In the genomic region with DNA sequence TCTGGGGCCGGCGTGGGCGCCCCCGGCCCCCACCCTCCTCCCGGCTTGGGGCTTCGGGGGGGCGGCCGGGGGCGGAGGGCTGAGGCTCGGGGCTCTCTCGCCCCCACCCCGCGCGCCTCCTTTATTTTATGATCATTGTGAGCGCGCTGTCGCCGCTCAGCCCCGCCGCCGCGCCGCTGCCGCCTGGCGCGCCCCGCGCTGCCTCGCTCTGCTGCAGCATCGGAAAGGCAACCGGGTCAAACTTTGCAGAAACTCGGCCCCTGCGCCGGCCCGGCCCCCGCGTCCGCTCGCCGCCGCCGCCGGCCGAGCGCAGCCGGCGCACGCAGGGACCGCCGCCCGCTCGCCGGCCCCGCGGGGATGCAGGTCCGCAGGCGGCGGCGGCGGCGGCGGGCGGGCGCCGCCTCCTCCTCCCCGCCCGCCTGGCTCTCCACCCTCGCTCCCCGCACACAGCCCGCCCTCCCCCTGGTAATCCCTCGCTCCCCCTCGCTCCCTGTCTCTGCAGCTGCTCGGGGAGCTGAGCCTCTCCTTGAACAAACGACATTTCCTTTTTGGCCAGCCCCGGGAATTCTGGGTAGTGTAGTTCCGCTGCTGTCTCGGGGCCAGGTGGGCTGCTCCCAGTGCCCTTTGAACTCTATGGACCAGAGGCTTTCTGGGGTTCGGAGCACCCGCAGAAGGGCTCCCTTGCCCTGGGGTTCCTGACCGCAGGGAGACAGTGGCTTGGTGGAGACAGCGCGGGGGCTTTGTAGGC, we compare ENCODE assay signal across 1 cellular context.
TF ChIP-seq lines count a peak whose summit lies in the region.

No MANE protein-coding gene starts in this region.

TF ChIP-seq in GM12878, 131 proteins besides CTCF, POLR2A, EP300 and RAD21 (continued from another document):
- TF ChIP-seq, protein P1, sequence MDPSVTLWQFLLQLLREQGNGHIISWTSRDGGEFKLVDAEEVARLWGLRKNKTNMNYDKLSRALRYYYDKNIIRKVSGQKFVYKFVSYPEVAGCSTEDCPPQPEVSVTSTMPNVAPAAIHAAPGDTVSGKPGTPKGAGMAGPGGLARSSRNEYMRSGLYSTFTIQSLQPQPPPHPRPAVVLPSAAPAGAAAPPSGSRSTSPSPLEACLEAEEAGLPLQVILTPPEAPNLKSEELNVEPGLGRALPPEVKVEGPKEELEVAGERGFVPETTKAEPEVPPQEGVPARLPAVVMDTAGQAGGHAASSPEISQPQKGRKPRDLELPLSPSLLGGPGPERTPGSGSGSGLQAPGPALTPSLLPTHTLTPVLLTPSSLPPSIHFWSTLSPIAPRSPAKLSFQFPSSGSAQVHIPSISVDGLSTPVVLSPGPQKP (IDR thresholded peaks at IDR 0.05; ENCODE audit: low read depth, low read length), result 0 out of 2 replicates have a peak, but pooled peaks have one; percentile 17
- TF ChIP-seq SMARCA5 (IDR thresholded peaks at IDR 0.05) (0 out of 2 replicates have a peak, but pooled peaks have one; percentile 11), ZNF622 (IDR thresholded peaks at IDR 0.05) (no peak), HCFC1 (IDR thresholded peaks at IDR 0.05; ENCODE audit: low read length) (peak; percentile 82), IKZF1 (conservative IDR thresholded peaks at IDR 0.05) (peak; percentile 42; the same call in 1 of the 2 replicates), HDGF (IDR thresholded peaks at IDR 0.05) (0 out of 2 replicates have a peak, but pooled peaks have one; percentile 20), FOS (IDR thresholded peaks at IDR 0.05; ENCODE audit: borderline replicate concordance, extremely low read depth, insufficient read length) (no peak), SUZ12 (IDR thresholded peaks at IDR 0.05; ENCODE audit: unreplicated experiment) (no peak), MXI1 (IDR thresholded peaks at IDR 0.05; ENCODE audit: low read depth, low read length) (0 out of 2 replicates have a peak, but pooled peaks have one; percentile 35), SRF (IDR thresholded peaks at IDR 0.05; ENCODE audit: low read depth in 2 of 2, low read length in 2 of 2) (0 out of 4 replicates have a peak, but pooled peaks of 1 of the 2 experiments have one; percentile 44), YY1 (IDR thresholded peaks at IDR 0.05; ENCODE audit: low read depth, low read length) (peak; percentile 61; the same call in 1 of the 2 replicates), ZNF384 (IDR thresholded peaks at IDR 0.05; ENCODE audit: borderline replicate concordance, low read depth, low read length) (no peak), EGR1 (IDR thresholded peaks at IDR 0.05; ENCODE audit: borderline replicate concordance in 1 of 2, low read depth in 2 of 2, low read length in 2 of 2) (peak in 1 of 2 experiments; percentile 30; a peak in 1 of 3 replicates), NR2F1 (conservative IDR thresholded peaks at IDR 0.05) (peak; percentile 58; the same call in 1 of the 2 replicates), NR2C1 (IDR thresholded peaks at IDR 0.05) (peak; percentile 87), SIX5 (IDR thresholded peaks at IDR 0.05; ENCODE audit: low read depth, low read length, severe bottlenecking) (peak; percentile 77)
- TF ChIP-seq, protein P2, sequence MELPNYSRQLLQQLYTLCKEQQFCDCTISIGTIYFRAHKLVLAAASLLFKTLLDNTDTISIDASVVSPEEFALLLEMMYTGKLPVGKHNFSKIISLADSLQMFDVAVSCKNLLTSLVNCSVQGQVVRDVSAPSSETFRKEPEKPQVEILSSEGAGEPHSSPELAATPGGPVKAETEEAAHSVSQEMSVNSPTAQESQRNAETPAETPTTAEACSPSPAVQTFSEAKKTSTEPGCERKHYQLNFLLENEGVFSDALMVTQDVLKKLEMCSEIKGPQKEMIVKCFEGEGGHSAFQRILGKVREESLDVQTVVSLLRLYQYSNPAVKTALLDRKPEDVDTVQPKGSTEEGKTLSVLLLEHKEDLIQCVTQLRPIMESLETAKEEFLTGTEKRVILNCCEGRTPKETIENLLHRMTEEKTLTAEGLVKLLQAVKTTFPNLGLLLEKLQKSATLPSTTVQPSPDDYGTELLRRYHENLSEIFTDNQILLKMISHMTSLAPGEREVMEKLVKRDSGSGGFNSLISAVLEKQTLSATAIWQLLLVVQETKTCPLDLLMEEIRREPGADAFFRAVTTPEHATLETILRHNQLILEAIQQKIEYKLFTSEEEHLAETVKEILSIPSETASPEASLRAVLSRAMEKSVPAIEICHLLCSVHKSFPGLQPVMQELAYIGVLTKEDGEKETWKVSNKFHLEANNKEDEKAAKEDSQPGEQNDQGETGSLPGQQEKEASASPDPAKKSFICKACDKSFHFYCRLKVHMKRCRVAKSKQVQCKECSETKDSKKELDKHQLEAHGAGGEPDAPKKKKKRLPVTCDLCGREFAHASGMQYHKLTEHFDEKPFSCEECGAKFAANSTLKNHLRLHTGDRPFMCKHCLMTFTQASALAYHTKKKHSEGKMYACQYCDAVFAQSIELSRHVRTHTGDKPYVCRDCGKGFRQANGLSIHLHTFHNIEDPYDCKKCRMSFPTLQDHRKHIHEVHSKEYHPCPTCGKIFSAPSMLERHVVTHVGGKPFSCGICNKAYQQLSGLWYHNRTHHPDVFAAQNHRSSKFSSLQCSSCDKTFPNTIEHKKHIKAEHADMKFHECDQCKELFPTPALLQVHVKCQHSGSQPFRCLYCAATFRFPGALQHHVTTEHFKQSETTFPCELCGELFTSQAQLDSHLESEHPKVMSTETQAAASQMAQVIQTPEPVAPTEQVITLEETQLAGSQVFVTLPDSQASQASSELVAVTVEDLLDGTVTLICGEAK (IDR thresholded peaks at IDR 0.05; ENCODE audit: borderline replicate concordance), result peak; percentile 72; the same call in 1 of the 2 replicates
- TF ChIP-seq, protein P3, sequence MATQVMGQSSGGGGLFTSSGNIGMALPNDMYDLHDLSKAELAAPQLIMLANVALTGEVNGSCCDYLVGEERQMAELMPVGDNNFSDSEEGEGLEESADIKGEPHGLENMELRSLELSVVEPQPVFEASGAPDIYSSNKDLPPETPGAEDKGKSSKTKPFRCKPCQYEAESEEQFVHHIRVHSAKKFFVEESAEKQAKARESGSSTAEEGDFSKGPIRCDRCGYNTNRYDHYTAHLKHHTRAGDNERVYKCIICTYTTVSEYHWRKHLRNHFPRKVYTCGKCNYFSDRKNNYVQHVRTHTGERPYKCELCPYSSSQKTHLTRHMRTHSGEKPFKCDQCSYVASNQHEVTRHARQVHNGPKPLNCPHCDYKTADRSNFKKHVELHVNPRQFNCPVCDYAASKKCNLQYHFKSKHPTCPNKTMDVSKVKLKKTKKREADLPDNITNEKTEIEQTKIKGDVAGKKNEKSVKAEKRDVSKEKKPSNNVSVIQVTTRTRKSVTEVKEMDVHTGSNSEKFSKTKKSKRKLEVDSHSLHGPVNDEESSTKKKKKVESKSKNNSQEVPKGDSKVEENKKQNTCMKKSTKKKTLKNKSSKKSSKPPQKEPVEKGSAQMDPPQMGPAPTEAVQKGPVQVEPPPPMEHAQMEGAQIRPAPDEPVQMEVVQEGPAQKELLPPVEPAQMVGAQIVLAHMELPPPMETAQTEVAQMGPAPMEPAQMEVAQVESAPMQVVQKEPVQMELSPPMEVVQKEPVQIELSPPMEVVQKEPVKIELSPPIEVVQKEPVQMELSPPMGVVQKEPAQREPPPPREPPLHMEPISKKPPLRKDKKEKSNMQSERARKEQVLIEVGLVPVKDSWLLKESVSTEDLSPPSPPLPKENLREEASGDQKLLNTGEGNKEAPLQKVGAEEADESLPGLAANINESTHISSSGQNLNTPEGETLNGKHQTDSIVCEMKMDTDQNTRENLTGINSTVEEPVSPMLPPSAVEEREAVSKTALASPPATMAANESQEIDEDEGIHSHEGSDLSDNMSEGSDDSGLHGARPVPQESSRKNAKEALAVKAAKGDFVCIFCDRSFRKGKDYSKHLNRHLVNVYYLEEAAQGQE (IDR thresholded peaks at IDR 0.05; ENCODE audit: low read depth, low read length), result no peak
- TF ChIP-seq, protein P4, sequence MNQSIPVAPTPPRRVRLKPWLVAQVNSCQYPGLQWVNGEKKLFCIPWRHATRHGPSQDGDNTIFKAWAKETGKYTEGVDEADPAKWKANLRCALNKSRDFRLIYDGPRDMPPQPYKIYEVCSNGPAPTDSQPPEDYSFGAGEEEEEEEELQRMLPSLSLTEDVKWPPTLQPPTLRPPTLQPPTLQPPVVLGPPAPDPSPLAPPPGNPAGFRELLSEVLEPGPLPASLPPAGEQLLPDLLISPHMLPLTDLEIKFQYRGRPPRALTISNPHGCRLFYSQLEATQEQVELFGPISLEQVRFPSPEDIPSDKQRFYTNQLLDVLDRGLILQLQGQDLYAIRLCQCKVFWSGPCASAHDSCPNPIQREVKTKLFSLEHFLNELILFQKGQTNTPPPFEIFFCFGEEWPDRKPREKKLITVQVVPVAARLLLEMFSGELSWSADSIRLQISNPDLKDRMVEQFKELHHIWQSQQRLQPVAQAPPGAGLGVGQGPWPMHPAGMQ (IDR thresholded peaks at IDR 0.05; ENCODE audit: borderline replicate concordance), result no peak
